Comparison of ENCODE assay signal across 8 cellular contexts in genomic region chr2:46915281-46915810, GRCh38. TPM values are rescaled to one million over a fixed set of nuclear protein-coding genes. Genes with fewer than 3 reads are reported as not detected.
DNase-seq lines count a peak whose midpoint lies in the region; ATAC-seq and TF ChIP-seq lines count a peak whose summit lies in the region.

Gene MCFD2 (minus strand): TSS chr2:46915806. CDS start chr2:46909171, 6,635 bp downstream.

- no peak within 1 kb of the TSS for H2BK12ac ChIP-seq in H9 (ENCODE audit: insufficient read length, low read depth, low read length)

- peaks cover 12 to 18% (median 17%) of the 10 kb centered on the region in 3 experiments; a peak in 6 of 7 replicates for H3K36me3 Mint-ChIP-seq in H9 (ENCODE audit: insufficient read depth in 1 of 3, low read depth in 3 of 3)

- H3K9ac ChIP-seq in H9 (ENCODE audit: extremely low read depth, insufficient read length, low read length) (peak within 1 kb of the TSS; percentile 82), OCI-LY1 (ENCODE audit: low read length) (peak within 1 kb of the TSS; percentile 98), colonic mucosa (ENCODE audit: low read depth in 2 of 2, low read length in 2 of 2) (peak within 1 kb of the TSS; percentile 89 to 99), subcutaneous abdominal adipose tissue (ENCODE audit: low read length in 5 of 5) (peak within 1 kb of the TSS; percentile 43 to 98 (median 97))

- H3K56ac ChIP-seq in H9 (ENCODE audit: insufficient read length, low read depth, low read length) = no peak within 1 kb of the TSS

- no peak within 1 kb of the TSS for H4K5ac ChIP-seq in H9 (ENCODE audit: insufficient read length, low read depth, low read length)

- peak within 1 kb of the TSS; percentile 83 to 95 (median 90) for H3K27ac Mint-ChIP-seq in H9

- H3K4me2 ChIP-seq in DOHH2 (ENCODE audit: low read length) = peak within 1 kb of the TSS; percentile 81
- H3K4me2 ChIP-seq in H9 (ENCODE audit: insufficient read depth, insufficient read length, low read length) = peak within 1 kb of the TSS; percentile 95
- H3K4me2 ChIP-seq in OCI-LY1 (ENCODE audit: low read length) = peak within 1 kb of the TSS; percentile 99

- no peak for DNase-seq in H9
- DNase-seq in colonic mucosa = peak; percentile 43
- peak in 2 of 3 donors; percentile 49 to 53 for DNase-seq in right lobe of liver
- DNase-seq in NCI-H69 (lab: John Stamatoyannopoulos, UW) = no peak
- DNase-seq in cerebellar nuclear complex (lab: John Stamatoyannopoulos, UW) = no peak

- H4K91ac ChIP-seq in H9 (ENCODE audit: insufficient read length, low read depth, low read length) = no peak within 1 kb of the TSS

- peaks cover 20% of the 10 kb centered on the region; the same call in 1 of the 2 replicates for H4K20me1 ChIP-seq in DOHH2 (ENCODE audit: control insufficient read depth, insufficient read depth, low read depth, low read length)
- no peaks in the 10 kb centered on the region for H4K20me1 ChIP-seq in H9 (ENCODE audit: control insufficient read depth, insufficient read depth, insufficient read length)
- H4K20me1 ChIP-seq in OCI-LY1 (ENCODE audit: insufficient read depth, low read length) = no peaks in the 10 kb centered on the region

- H3K36me3 ChIP-seq in DOHH2 (ENCODE audit: control insufficient read depth, low read length) (peaks cover 30% of the 10 kb centered on the region), OCI-LY1 (ENCODE audit: insufficient read depth, low read length) (peaks cover 20% of the 10 kb centered on the region), colonic mucosa (no peaks in the 10 kb centered on the region), right lobe of liver (peaks cover 0 to 11% (median 4%) of the 10 kb centered on the region in 4 donors), subcutaneous abdominal adipose tissue (ENCODE audit: control insufficient read depth in 5 of 5, insufficient read depth in 5 of 5, low read length in 5 of 5) (peaks cover 0 to 10% (median 5%) of the 10 kb centered on the region in 5 donors)

- H2BK120ac ChIP-seq in H9 (ENCODE audit: low read depth, low read length, poor library complexity, severe bottlenecking) = no peak within 1 kb of the TSS

- H3K4me1 ChIP-seq in DOHH2 (ENCODE audit: control insufficient read depth, low read length) (peaks cover 43% of the 10 kb centered on the region), H9 (ENCODE audit: insufficient read depth, low read length) (no peaks in the 10 kb centered on the region), OCI-LY1 (ENCODE audit: insufficient read depth, low read length, severe bottlenecking) (peaks cover 56% of the 10 kb centered on the region), colonic mucosa (peaks cover 12% of the 10 kb centered on the region), right lobe of liver (peaks cover 0 to 44% (median 14%) of the 10 kb centered on the region in 4 donors), subcutaneous abdominal adipose tissue (ENCODE audit: control insufficient read depth in 5 of 5, insufficient read depth in 5 of 5, low read length in 5 of 5) (peaks cover 4 to 33% (median 27%) of the 10 kb centered on the region in 5 donors)

- peaks cover 4% of the 10 kb centered on the region for H3F3A ChIP-seq in DOHH2 (ENCODE audit: control insufficient read depth, insufficient read depth)
- H3F3A ChIP-seq in OCI-LY1 (ENCODE audit: insufficient read depth, low read length) = no peaks in the 10 kb centered on the region; the same call in 1 of the 2 replicates

- H3K27me3 Mint-ChIP-seq in H9 (ENCODE audit: low read depth) = no peaks in the 10 kb centered on the region; the same call in 1 of the 2 replicates

- H2AFZ ChIP-seq in H9 (ENCODE audit: low read length) = no peak within 1 kb of the TSS
- H2AFZ ChIP-seq in OCI-LY1 (ENCODE audit: low read length) = no peak within 1 kb of the TSS

- no peak within 1 kb of the TSS for H2BK20ac ChIP-seq in H9 (ENCODE audit: low read depth, low read length, poor library complexity, severe bottlenecking)

- H2BK15ac ChIP-seq in H9 (ENCODE audit: low read depth, low read length) = no peak within 1 kb of the TSS

- WGBS in H9 (ENCODE audit: extremely low coverage, insufficient read length, low lambda C conversion rate) = no CpG with 5 or more reads among the region's 38 CpGs
- 0% methylated on average over 2 of the region's 38 CpGs for WGBS in right lobe of liver (ENCODE audit: insufficient coverage, low coverage, low lambda C conversion rate, missing lambda C conversion rate)

- H3K9me3 Mint-ChIP-seq in H9 = no peaks in the 10 kb centered on the region

- peak within 1 kb of the TSS; percentile 93 for H3K4me3 ChIP-seq in DOHH2 (ENCODE audit: low read length)
- H3K4me3 ChIP-seq in OCI-LY1 (ENCODE audit: low read depth, low read length, poor library complexity, severe bottlenecking) = peak within 1 kb of the TSS; percentile 92
- H3K4me3 ChIP-seq in colonic mucosa = peak within 1 kb of the TSS; percentile 100
- H3K4me3 ChIP-seq in right lobe of liver = peak within 1 kb of the TSS; percentile 99 to 100 (median 99)
- H3K4me3 ChIP-seq in subcutaneous abdominal adipose tissue (ENCODE audit: low read depth in 1 of 5, low read length in 5 of 5) = peak within 1 kb of the TSS; percentile 89 to 99 (median 93)

- peak within 1 kb of the TSS; percentile 93 for H3K14ac ChIP-seq in H9 (ENCODE audit: insufficient read depth, low read length)

- TF ChIP-seq POLR2A in right lobe of liver (IDR thresholded peaks at IDR 0.05) = no peak

- no peak within 1 kb of the TSS for H3T11ph ChIP-seq in H9 (ENCODE audit: low read length)

- peak; percentile 20 to 42 (median 30) for ATAC-seq in right lobe of liver

- peak within 1 kb of the TSS; percentile 90 to 94 for H3K4me3 Mint-ChIP-seq in H9

- H3K23me2 ChIP-seq in H9 (ENCODE audit: insufficient read length, low read depth, low read length, poor library complexity, severe bottlenecking) = peaks cover 7% of the 10 kb centered on the region

- H2BK5ac ChIP-seq in H9 (ENCODE audit: insufficient read length, low read length) = no peak within 1 kb of the TSS

- no peak within 1 kb of the TSS for H3K23ac ChIP-seq in H9 (ENCODE audit: insufficient read length, low read depth, low read length)

- TF ChIP-seq CTCF in DOHH2 (IDR thresholded peaks at IDR 0.05; ENCODE audit: low read depth, low read length, poor library complexity, severe bottlenecking) (no peak), H9 (conservative IDR thresholded peaks at IDR 0.05) (no peak), OCI-LY1 (IDR thresholded peaks at IDR 0.05; ENCODE audit: low read length) (no peak), colonic mucosa (IDR thresholded peaks at IDR 0.05) (no peak), right lobe of liver (IDR thresholded peaks at IDR 0.05) (no peak)

- H3K79me1 ChIP-seq in H9 (ENCODE audit: insufficient read depth, low read depth, low read length, poor library complexity, severe bottlenecking) = peaks cover 3% of the 10 kb centered on the region

- no peak within 1 kb of the TSS for H4K8ac ChIP-seq in H9 (replicated peaks; ENCODE audit: insufficient read length, low read depth, low read length)

- H3K18ac ChIP-seq in H9 (ENCODE audit: insufficient read length, low read depth, low read length) = peak within 1 kb of the TSS; percentile 96

- H3K4me1 Mint-ChIP-seq in H9 = peaks cover 21 to 23% of the 10 kb centered on the region in 2 experiments

- H3K27ac ChIP-seq in DOHH2 (ENCODE audit: low read depth, low read length) = peak within 1 kb of the TSS; percentile 72
- peak within 1 kb of the TSS; percentile 59 for H3K27ac ChIP-seq in H9 (ENCODE audit: insufficient read length, low read depth, low read length)
- peak within 1 kb of the TSS; percentile 90 for H3K27ac ChIP-seq in OCI-LY1 (ENCODE audit: low read depth, low read length, poor library complexity, severe bottlenecking)
- H3K27ac ChIP-seq in colonic mucosa = peak within 1 kb of the TSS; percentile 89
- peak within 1 kb of the TSS; percentile 93 to 98 (median 96) for H3K27ac ChIP-seq in right lobe of liver
- peak within 1 kb of the TSS; percentile 74 for H3K27ac ChIP-seq in subcutaneous abdominal adipose tissue (ENCODE audit: low read depth, low read length)

- intact Hi-C loops in colonic mucosa (cut with DNase I) (loop anchor here (5.0 kb wide), 1 partner anchor 407 kb away; no protein-coding TSS in a partner anchor), right lobe of liver (cut with DNase I) (no loop called here)

- no peaks in the 10 kb centered on the region for H3K9me3 ChIP-seq in DOHH2 (ENCODE audit: control insufficient read depth, insufficient read depth, low read length)
- H3K9me3 ChIP-seq in H9 (ENCODE audit: control insufficient read depth, low read depth, low read length) = no peaks in the 10 kb centered on the region
- no peaks in the 10 kb centered on the region for H3K9me3 ChIP-seq in OCI-LY1 (ENCODE audit: low read length)
- H3K9me3 ChIP-seq in colonic mucosa = no peaks in the 10 kb centered on the region
- H3K9me3 ChIP-seq in right lobe of liver = no peaks in the 10 kb centered on the region
- H3K9me3 ChIP-seq in subcutaneous abdominal adipose tissue (ENCODE audit: control insufficient read depth in 5 of 5, low read length in 5 of 5) = no peaks in the 10 kb centered on the region

- H3K9me2 ChIP-seq in DOHH2 (replicated peaks; ENCODE audit: control insufficient read depth, low read length) (no peaks in the 10 kb centered on the region), OCI-LY1 (ENCODE audit: low read depth, low read length) (no peaks in the 10 kb centered on the region)

- H2AK5ac ChIP-seq in H9 (ENCODE audit: insufficient read length, low read length) = no peak within 1 kb of the TSS

- no peak within 1 kb of the TSS for H3K4ac ChIP-seq in H9 (ENCODE audit: low read depth, low read length)

- H3K27me3 ChIP-seq in DOHH2 (ENCODE audit: control insufficient read depth, low read length) (no peaks in the 10 kb centered on the region), H9 (ENCODE audit: insufficient read depth, low read length) (no peaks in the 10 kb centered on the region), OCI-LY1 (ENCODE audit: insufficient read depth, low read length) (no peaks in the 10 kb centered on the region), colonic mucosa (no peaks in the 10 kb centered on the region), right lobe of liver (no peaks in the 10 kb centered on the region), subcutaneous abdominal adipose tissue (ENCODE audit: control insufficient read depth in 5 of 5, insufficient read depth in 4 of 5, low read length in 5 of 5) (no peaks in the 10 kb centered on the region)

- H3K79me2 ChIP-seq in DOHH2 (ENCODE audit: control insufficient read depth, low read length) (peaks cover 82% of the 10 kb centered on the region), H9 (ENCODE audit: insufficient read depth, low read length) (peaks cover 8% of the 10 kb centered on the region; the same call in 1 of the 2 replicates), OCI-LY1 (ENCODE audit: insufficient read depth, low read length) (peaks cover 41% of the 10 kb centered on the region)

RNA-seq across cellular contexts. Expression of gene MCFD2, which starts in this region (rescaled TPM):
- total RNA-seq in H9 (2021) (64.6 and 64.7 TPM in 2 replicates), colonic mucosa (10 to 100 TPM; 44.0 to 54.8 TPM), right lobe of liver (100 to 1,000 TPM in 3 of 6 experiments, 10 to 100 TPM in 3; 85.0 to 147 (median 99.2) TPM)

Comparison
In these comparisons a context has a peak if more than half of its experiments do, and no peak if none do; other contexts are left out.
1. DNase-seq: peak in colonic mucosa (single experiment) and right lobe of liver (2 of 3); none in H9 (single experiment), NCI-H69 (single experiment) and cerebellar nuclear complex (0 of 2).
2. Peak in every context shown above with its lines, with median percentiles within 50 percentile points of each other: H3K27ac ChIP-seq, H3K4me2 ChIP-seq, H3K4me3 ChIP-seq and H3K9ac ChIP-seq.